ENCODE assay signal across 8 cellular contexts in genomic region chr1:92784051-92784638, GRCh38. TPM values are rescaled to one million over a fixed set of nuclear protein-coding genes. Genes with fewer than 3 reads are reported as not detected.
DNase-seq lines count a peak whose midpoint lies in the region; ATAC-seq and TF ChIP-seq lines count a peak whose summit lies in the region.

No MANE protein-coding gene starts in this region.

- H3K27ac Mint-ChIP-seq in MCF 10A (ENCODE audit: low read depth, unreplicated experiment) = peak overlapping the region; percentile 96

- ATAC-seq in HG02678 (IDR thresholded peaks at IDR 0.05; ENCODE audit: unreplicated experiment) = peak; percentile 8
- no peak for ATAC-seq in HG02798 (IDR thresholded peaks at IDR 0.05; ENCODE audit: poor library complexity, unreplicated experiment)

- H3K9me3 Mint-ChIP-seq in MCF 10A (ENCODE audit: unreplicated experiment) = no peaks in the 10 kb centered on the region

- H3K4me1 Mint-ChIP-seq in MCF 10A (ENCODE audit: insufficient read depth, unreplicated experiment) = peaks cover 10% of the 10 kb centered on the region

- CTCF ChIA-PET in GM10248 (lab: Yijun Ruan, JAX) (interaction anchor here (0.9 to 3.6 kb wide), 8 partner anchors 10 to 47 kb away, joined by 3 to 14 read pairs (median 5); partner anchors contain the start of gene RPL5), MCF 10A (lab: Yijun Ruan, JAX) (interaction anchor here (0.5 to 1.5 kb wide), 9 partner anchors 9 to 1932 kb away, joined by 3 to 12 read pairs (median 4); no protein-coding TSS in a partner anchor)

- H3K4me3 ChIP-seq in SK-N-MC = peak overlapping the region; percentile 98

- peak overlapping the region; percentile 90 for H3K9ac ChIP-seq in SK-N-MC (ENCODE audit: insufficient read length)

- no peak overlapping the region; the same call in 1 of the 2 replicates for H3K27ac ChIP-seq in SK-N-MC

- POLR2A ChIA-PET in GM10248 (lab: Yijun Ruan, JAX) = no interaction called here
- POLR2A ChIA-PET in MCF 10A (lab: Yijun Ruan, JAX) = interaction anchor here (0.6 to 4.1 kb wide), 20 partner anchors 8 to 1282 kb away, joined by 3 to 45 read pairs (median 5); partner anchors contain the start of genes DIPK1A and RPL5

- TF ChIP-seq CTCF in GM10248 (IDR thresholded peaks at IDR 0.05; ENCODE audit: control extremely low read depth, extremely low read depth, low read depth, missing control alignments) (no peak), MCF 10A (IDR thresholded peaks at IDR 0.05; ENCODE audit: unreplicated experiment) (no peak)

- no peaks in the 10 kb centered on the region for H3K9me3 ChIP-seq in SK-N-MC (ENCODE audit: low read depth, low read length)

- H3K4me3 Mint-ChIP-seq in MCF 10A (ENCODE audit: unreplicated experiment) = peak overlapping the region; percentile 87

- H3K36me3 Mint-ChIP-seq in MCF 10A (ENCODE audit: insufficient read depth, unreplicated experiment) = no peaks in the 10 kb centered on the region

- H3K27me3 Mint-ChIP-seq in MCF 10A (ENCODE audit: insufficient read depth, unreplicated experiment) = no peaks in the 10 kb centered on the region

- intact Hi-C loops in MCF 10A (cut with micrococcal nuclease) = loop anchor here (2.0 kb wide), 2 partner anchors 35 kb away; no protein-coding TSS in a partner anchor

- peaks cover 7% of the 10 kb centered on the region; the same call in 1 of the 2 replicates for H3K36me3 ChIP-seq in SK-N-MC (ENCODE audit: insufficient read depth, low read length)

- BruUV-seq in MCF 10A (replicated peaks; lab: Mats Ljungman, UMichigan) = TSS peak; percentile 48

- DNase-seq in GM10248 (ENCODE audit: extremely low spot score) (peak; percentile 38), SK-N-MC (ENCODE audit: low read depth, low spot score) (no peak), MCF 10A (ENCODE audit: unreplicated experiment) (peak; percentile 54), iris pigment epithelial cell (ENCODE audit: low read depth) (peak; percentile 76), epidermal melanocyte (ENCODE audit: insufficient read length, low spot score) (no peak)
- peak; percentile 51 for DNase-seq in stimulated activated CD4-positive, alpha-beta T cell treated with anti-CD3 and anti-CD28 coated beads, Interleukin-15, amount 100 ng/mL, for 24 hours

RNA-seq across cellular contexts. Expression of gene EVI5, which starts 0.8 kb away (rescaled TPM):
- total RNA-seq in MCF 10A (2022) = 23.2 and 25.0 TPM in 2 replicates

RNA-seq across cellular contexts. Expression of gene RPL5, which starts 47.7 kb away (rescaled TPM):
- 1,285 and 1,607 TPM in 2 replicates for total RNA-seq in MCF 10A (2022)

Comparison
In these comparisons a context has a peak if more than half of its experiments do, and no peak if none do; other contexts are left out.
1. DNase-seq: peak in GM10248 (single experiment), MCF 10A (single experiment), iris pigment epithelial cell (single experiment) and stimulated activated CD4-positive, alpha-beta T cell treated with anti-CD3 and anti-CD28 coated beads, Interleukin-15, amount 100 ng/mL, for 24 hours (single experiment); none in SK-N-MC (single experiment) and epidermal melanocyte (single experiment).